ENCODE assay signal across 20 cellular contexts in genomic region chr10:98088186-98088971, GRCh38. TPM values are rescaled to one million over a fixed set of nuclear protein-coding genes. Genes with fewer than 3 reads are reported as not detected.
A peak's percentile ranks its signal among the peaks of the same experiment; 100 is the strongest.
DNase-seq lines count a peak whose midpoint lies in the region; ATAC-seq and TF ChIP-seq lines count a peak whose summit lies in the region.
"Had no signal": no experiment of that assay in that cellular context is flagged by ENCODE, and none has a peak within 500 bp of the region (broad histone marks: within the 10 kb centered on the region; RNA-seq: fewer than 3 reads in every experiment).

No MANE protein-coding gene starts in this region.

- no peaks in the 10 kb centered on the region for H3K36me3 ChIP-seq in psoas muscle (ENCODE audit: insufficient read depth in 1 of 2, low read depth in 1 of 2)
- H3K36me3 ChIP-seq: gastroesophageal sphincter had no signal

- H3K27me3 ChIP-seq in psoas muscle (ENCODE audit: insufficient read depth in 3 of 3, low read length in 2 of 3): no peaks in the 10 kb centered on the region

- intact Hi-C loops in psoas muscle (cut with DNase I): no loop called here

- no peak for TF ChIP-seq CTCF in psoas muscle (IDR thresholded peaks at IDR 0.05)

- WGBS in psoas muscle, 3 donors: 27 to 39% (median 38%) methylated on average over 7 of the region's 7 CpGs

- ATAC-seq in psoas muscle (peak; percentile 90 to 99 (median 98)), GM18505 (IDR thresholded peaks at IDR 0.05; ENCODE audit: unreplicated experiment) (no peak)
- ATAC-seq: gastroesophageal sphincter; stimulated activated naive B cell treated with anti-CD40 and anti-IgM and Interleukin-4, amounts not matched to agents 10 μg/mL and 1 μg/mL and 100 μg/mL, for 72 hours had no signal

- no peak for TF ChIP-seq POLR2A in GM18505 (IDR thresholded peaks at IDR 0.05; ENCODE audit: borderline replicate concordance, extremely low read depth, insufficient read depth, insufficient read length)

- H3K4me3 ChIP-seq in psoas muscle: no peak overlapping the region
- H3K4me3 ChIP-seq: gastroesophageal sphincter had no signal

- H3K27ac ChIP-seq in psoas muscle: peak overlapping the region; percentile 77
- H3K27ac ChIP-seq: gastroesophageal sphincter, parathyroid adenoma had no signal

- DNase-seq in NCI-H1105 treated with DMSO at 0.1 percent for 48 hours (lab: John Stamatoyannopoulos, UW) (peak; percentile 17), NCI-H1105 (lab: John Stamatoyannopoulos, UW) (no peak), NCI-H1092 treated with DMSO at 0.1 percent for 48 hours (lab: John Stamatoyannopoulos, UW) (peak; percentile 82), fibroblast of gingiva (ENCODE audit: low read depth) (peak; percentile 77), psoas muscle (peak; percentile 63 to 82), HuH-7.5 (ENCODE audit: low spot score) (no peak), HUDEP-2 (lab: John Stamatoyannopoulos, UW; ENCODE audit: unreplicated experiment in 76 of 76) (no peak)
- DNase-seq: 8988T; CD4-positive, alpha-beta T cell; cerebellar nuclear complex; naive B cell; SHP77; stimulated activated CD4-positive, alpha-beta T cell treated with anti-CD3 and anti-CD28 coated beads, Interleukin-12 subunit alpha, Interleukin-12 subunit beta, amount 100 ng/mL, for 4 hours; stimulated activated naive B cell treated with anti-CD40 and anti-IgM and Interleukin-4, amounts not matched to agents 10 μg/mL and 1 μg/mL and 100 μg/mL, for 72 hours had no signal

- no peaks in the 10 kb centered on the region for H3K9me3 ChIP-seq in psoas muscle
- H3K9me3 ChIP-seq: gastroesophageal sphincter had no signal

- H3K4me1 ChIP-seq in psoas muscle: peaks cover 5% of the 10 kb centered on the region
- H3K4me1 ChIP-seq: gastroesophageal sphincter, parathyroid adenoma had no signal

RNA-seq across cellular contexts. Expression of gene R3HCC1L, which starts 46.1 kb away (rescaled TPM):
- 10 to 100 TPM in 1 of 4 donors, 1 to 10 TPM in 3; 5.2 to 10.3 (median 5.7) TPM for total RNA-seq in psoas muscle
- 10 to 100 TPM in 2 of 3 donors, 1 to 10 TPM in 1; 6.2 to 18.3 (median 11.4) TPM for polyA plus RNA-seq in psoas muscle

RNA-seq across cellular contexts. Expression of gene CRTAC1, which starts 58.0 kb away (rescaled TPM):
- under 1 TPM; 0.07 to 0.93 (median 0.35) TPM for total RNA-seq in psoas muscle
- under 1 TPM; 0.30 to 0.47 (median 0.30) TPM for polyA plus RNA-seq in psoas muscle
- total RNA-seq: activated CD8-positive, alpha-beta memory T cell treated with anti-CD3 and anti-CD28 coated beads for 36 hours; activated T-helper 2 cell treated with anti-CD3 and anti-CD28 coated beads, Interferon-gamma antibody, Interleukin-2, Interleukin-4, amounts not matched to agents 10 μg/mL and 5 μg/mL and 100 μg/mL, durations not matched to agents 14 hours and 24 hours and 36 hours; CD4-positive, alpha-beta T cell; T-helper 1 cell treated with Interleukin-12 subunit alpha and Interleukin-12 subunit beta and Interleukin-4 antibody, amounts not matched to agents 30 ng/mL and 1 ng/mL, for 36 hours had no signal

Comparison
In these comparisons a context has a peak if more than half of its experiments do, and no peak if none do; other contexts are left out.
1. DNase-seq: peak in NCI-H1105 treated with DMSO at 0.1 percent for 48 hours (single experiment), NCI-H1092 treated with DMSO at 0.1 percent for 48 hours (single experiment), fibroblast of gingiva (single experiment) and psoas muscle (2 of 2); none in NCI-H1105 (single experiment), HuH-7.5 (single experiment) and HUDEP-2 (0 of 76).